In genomic region chr2:237717366-237718276, GRCh38 we compare ENCODE assay signal across 1 cellular context.
TF ChIP-seq lines count a peak whose summit lies in the region.

No MANE protein-coding gene starts in this region.

TF ChIP-seq in H1, 55 proteins besides CTCF, POLR2A, EP300 and RAD21:
- TF ChIP-seq KDM4A (IDR thresholded peaks at IDR 0.05; ENCODE audit: low read depth, low read length, severe bottlenecking): no peak
- no peak for TF ChIP-seq GABPA (IDR thresholded peaks at IDR 0.05; ENCODE audit: borderline replicate concordance, insufficient read depth, low read length)
- no peak for TF ChIP-seq CHD2 (IDR thresholded peaks at IDR 0.05; ENCODE audit: low read length)
- TF ChIP-seq, protein P1, sequence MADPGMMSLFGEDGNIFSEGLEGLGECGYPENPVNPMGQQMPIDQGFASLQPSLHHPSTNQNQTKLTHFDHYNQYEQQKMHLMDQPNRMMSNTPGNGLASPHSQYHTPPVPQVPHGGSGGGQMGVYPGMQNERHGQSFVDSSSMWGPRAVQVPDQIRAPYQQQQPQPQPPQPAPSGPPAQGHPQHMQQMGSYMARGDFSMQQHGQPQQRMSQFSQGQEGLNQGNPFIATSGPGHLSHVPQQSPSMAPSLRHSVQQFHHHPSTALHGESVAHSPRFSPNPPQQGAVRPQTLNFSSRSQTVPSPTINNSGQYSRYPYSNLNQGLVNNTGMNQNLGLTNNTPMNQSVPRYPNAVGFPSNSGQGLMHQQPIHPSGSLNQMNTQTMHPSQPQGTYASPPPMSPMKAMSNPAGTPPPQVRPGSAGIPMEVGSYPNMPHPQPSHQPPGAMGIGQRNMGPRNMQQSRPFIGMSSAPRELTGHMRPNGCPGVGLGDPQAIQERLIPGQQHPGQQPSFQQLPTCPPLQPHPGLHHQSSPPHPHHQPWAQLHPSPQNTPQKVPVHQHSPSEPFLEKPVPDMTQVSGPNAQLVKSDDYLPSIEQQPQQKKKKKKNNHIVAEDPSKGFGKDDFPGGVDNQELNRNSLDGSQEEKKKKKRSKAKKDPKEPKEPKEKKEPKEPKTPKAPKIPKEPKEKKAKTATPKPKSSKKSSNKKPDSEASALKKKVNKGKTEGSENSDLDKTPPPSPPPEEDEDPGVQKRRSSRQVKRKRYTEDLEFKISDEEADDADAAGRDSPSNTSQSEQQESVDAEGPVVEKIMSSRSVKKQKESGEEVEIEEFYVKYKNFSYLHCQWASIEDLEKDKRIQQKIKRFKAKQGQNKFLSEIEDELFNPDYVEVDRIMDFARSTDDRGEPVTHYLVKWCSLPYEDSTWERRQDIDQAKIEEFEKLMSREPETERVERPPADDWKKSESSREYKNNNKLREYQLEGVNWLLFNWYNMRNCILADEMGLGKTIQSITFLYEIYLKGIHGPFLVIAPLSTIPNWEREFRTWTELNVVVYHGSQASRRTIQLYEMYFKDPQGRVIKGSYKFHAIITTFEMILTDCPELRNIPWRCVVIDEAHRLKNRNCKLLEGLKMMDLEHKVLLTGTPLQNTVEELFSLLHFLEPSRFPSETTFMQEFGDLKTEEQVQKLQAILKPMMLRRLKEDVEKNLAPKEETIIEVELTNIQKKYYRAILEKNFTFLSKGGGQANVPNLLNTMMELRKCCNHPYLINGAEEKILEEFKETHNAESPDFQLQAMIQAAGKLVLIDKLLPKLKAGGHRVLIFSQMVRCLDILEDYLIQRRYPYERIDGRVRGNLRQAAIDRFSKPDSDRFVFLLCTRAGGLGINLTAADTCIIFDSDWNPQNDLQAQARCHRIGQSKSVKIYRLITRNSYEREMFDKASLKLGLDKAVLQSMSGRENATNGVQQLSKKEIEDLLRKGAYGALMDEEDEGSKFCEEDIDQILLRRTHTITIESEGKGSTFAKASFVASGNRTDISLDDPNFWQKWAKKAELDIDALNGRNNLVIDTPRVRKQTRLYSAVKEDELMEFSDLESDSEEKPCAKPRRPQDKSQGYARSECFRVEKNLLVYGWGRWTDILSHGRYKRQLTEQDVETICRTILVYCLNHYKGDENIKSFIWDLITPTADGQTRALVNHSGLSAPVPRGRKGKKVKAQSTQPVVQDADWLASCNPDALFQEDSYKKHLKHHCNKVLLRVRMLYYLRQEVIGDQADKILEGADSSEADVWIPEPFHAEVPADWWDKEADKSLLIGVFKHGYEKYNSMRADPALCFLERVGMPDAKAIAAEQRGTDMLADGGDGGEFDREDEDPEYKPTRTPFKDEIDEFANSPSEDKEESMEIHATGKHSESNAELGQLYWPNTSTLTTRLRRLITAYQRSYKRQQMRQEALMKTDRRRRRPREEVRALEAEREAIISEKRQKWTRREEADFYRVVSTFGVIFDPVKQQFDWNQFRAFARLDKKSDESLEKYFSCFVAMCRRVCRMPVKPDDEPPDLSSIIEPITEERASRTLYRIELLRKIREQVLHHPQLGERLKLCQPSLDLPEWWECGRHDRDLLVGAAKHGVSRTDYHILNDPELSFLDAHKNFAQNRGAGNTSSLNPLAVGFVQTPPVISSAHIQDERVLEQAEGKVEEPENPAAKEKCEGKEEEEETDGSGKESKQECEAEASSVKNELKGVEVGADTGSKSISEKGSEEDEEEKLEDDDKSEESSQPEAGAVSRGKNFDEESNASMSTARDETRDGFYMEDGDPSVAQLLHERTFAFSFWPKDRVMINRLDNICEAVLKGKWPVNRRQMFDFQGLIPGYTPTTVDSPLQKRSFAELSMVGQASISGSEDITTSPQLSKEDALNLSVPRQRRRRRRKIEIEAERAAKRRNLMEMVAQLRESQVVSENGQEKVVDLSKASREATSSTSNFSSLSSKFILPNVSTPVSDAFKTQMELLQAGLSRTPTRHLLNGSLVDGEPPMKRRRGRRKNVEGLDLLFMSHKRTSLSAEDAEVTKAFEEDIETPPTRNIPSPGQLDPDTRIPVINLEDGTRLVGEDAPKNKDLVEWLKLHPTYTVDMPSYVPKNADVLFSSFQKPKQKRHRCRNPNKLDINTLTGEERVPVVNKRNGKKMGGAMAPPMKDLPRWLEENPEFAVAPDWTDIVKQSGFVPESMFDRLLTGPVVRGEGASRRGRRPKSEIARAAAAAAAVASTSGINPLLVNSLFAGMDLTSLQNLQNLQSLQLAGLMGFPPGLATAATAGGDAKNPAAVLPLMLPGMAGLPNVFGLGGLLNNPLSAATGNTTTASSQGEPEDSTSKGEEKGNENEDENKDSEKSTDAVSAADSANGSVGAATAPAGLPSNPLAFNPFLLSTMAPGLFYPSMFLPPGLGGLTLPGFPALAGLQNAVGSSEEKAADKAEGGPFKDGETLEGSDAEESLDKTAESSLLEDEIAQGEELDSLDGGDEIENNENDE (IDR thresholded peaks at IDR 0.05; ENCODE audit: insufficient replicate concordance, low read length): no peak
- no peak for TF ChIP-seq SP4 (IDR thresholded peaks at IDR 0.05; ENCODE audit: low read length)
- TF ChIP-seq TBP (IDR thresholded peaks at IDR 0.05; ENCODE audit: low read depth, low read length): no peak
- no peak for TF ChIP-seq SIRT6 (IDR thresholded peaks at IDR 0.05; ENCODE audit: low read length)
- no peak for TF ChIP-seq SIX5 (IDR thresholded peaks at IDR 0.05; ENCODE audit: low read depth, low read length)
- TF ChIP-seq SRF (IDR thresholded peaks at IDR 0.05; ENCODE audit: low read depth, low read length): no peak
- TF ChIP-seq BACH1 (IDR thresholded peaks at IDR 0.05; ENCODE audit: low read length): no peak
- TF ChIP-seq CBX5 (IDR thresholded peaks at IDR 0.05; ENCODE audit: low read depth, low read length): no peak
- TF ChIP-seq EZH2 (IDR thresholded peaks at IDR 0.05; ENCODE audit: low read depth, low read length, severe bottlenecking): no peak
- TF ChIP-seq, protein P2, sequence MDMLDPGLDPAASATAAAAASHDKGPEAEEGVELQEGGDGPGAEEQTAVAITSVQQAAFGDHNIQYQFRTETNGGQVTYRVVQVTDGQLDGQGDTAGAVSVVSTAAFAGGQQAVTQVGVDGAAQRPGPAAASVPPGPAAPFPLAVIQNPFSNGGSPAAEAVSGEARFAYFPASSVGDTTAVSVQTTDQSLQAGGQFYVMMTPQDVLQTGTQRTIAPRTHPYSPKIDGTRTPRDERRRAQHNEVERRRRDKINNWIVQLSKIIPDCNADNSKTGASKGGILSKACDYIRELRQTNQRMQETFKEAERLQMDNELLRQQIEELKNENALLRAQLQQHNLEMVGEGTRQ (IDR thresholded peaks at IDR 0.05; ENCODE audit: low read length): no peak
- TF ChIP-seq JUN (IDR thresholded peaks at IDR 0.05; ENCODE audit: low read depth, low read length): no peak
